Comparison of ENCODE assay signal across 18 cellular contexts in the genomic region with DNA sequence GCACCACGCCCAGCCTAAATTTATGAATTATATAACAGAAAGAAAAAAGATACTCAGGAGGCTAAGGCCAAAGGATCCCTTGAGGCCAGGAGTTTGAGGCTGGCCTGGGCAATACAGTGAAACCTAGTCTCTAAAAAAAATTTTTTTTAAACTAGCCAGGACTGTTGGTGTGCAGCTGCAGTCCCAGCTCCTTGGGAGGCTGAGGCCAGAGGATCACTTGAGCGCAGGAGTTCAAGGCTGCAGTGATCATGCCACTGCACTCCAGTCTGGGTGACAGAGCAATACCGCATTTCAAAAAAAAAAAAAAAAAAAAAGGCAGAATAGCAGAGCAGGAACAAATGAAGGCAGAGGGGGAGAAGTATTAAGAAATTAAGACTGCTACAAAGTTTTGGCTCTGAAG. TPM values are rescaled to one million over a fixed set of nuclear protein-coding genes. Genes with fewer than 3 reads are reported as not detected.
DNase-seq lines count a peak whose midpoint lies in the region; ATAC-seq, FAIRE-seq and TF ChIP-seq lines count a peak whose summit lies in the region.
"Had no signal": no experiment of that assay in that cellular context is flagged by ENCODE, and none has a peak within 500 bp of the region (broad histone marks: within the 10 kb centered on the region; RNA-seq: fewer than 3 reads in every experiment).

No MANE protein-coding gene starts in this region.

- intact Hi-C loops in HepG2 (cut with micrococcal nuclease; ENCODE audit: unreplicated experiment): loop anchor here (5.0 to 10.0 kb wide), 5 partner anchors 98 to 515 kb away; a partner anchor contains a TSS
- intact Hi-C loops in right lobe of liver (cut with DNase I): no loop called here
- intact Hi-C loops in lower lobe of right lung (cut with DNase I): no loop called here

- no peak overlapping the region for H2AFZ ChIP-seq in HepG2 (ENCODE audit: low read length)

- TF ChIP-seq POLR2A in HepG2 (IDR thresholded peaks at IDR 0.05; ENCODE audit: insufficient read depth in 1 of 2, low read depth in 2 of 2, low read length in 2 of 2) (no peak), right lobe of liver (IDR thresholded peaks at IDR 0.05) (no peak)

- no peak for FAIRE-seq in HepG2 (lab: Jason Lieb, UNC)
- FAIRE-seq: GM18507, RCC 7860 had no signal

- no peak for ATAC-seq in HepG2
- no peak for ATAC-seq in right lobe of liver
- no peak for ATAC-seq in lower lobe of right lung

- CTCF ChIA-PET in HepG2 (lab: Yijun Ruan, JAX; ENCODE audit: low intra/inter-chr PET ratio, low total read pairs): no interaction called here

- H3K4me3 ChIP-seq in HepG2 (replicated peaks in 1 of 3; ENCODE audit: insufficient read depth in 1 of 3, low read depth in 2 of 3, low read length in 3 of 3) (no peak overlapping the region), right lobe of liver (no peak overlapping the region), thymus (ENCODE audit: low read length) (no peak overlapping the region), lower lobe of right lung (no peak overlapping the region)

- peak overlapping the region in 2 of 5 donors; percentile 55 for H3K4me3 Mint-ChIP-seq in immature natural killer cell

- no peak for TF ChIP-seq RAD21 in HepG2 (CRISPR knock-in tag; IDR thresholded peaks at IDR 0.05)

- TF ChIP-seq EP300 in HepG2 (IDR thresholded peaks at IDR 0.05; ENCODE audit: low read depth in 2 of 2, low read length in 2 of 2) (no peak), HepG2 (CRISPR knock-in tag; IDR thresholded peaks at IDR 0.05; ENCODE audit: borderline replicate concordance) (no peak)

- H3K27me3 ChIP-seq in HepG2 (ENCODE audit: control insufficient read depth in 1 of 2, insufficient read depth in 2 of 2, low read length in 2 of 2) (no peaks in the 10 kb centered on the region; a peak in 2 of 5 replicates), right lobe of liver (no peaks in the 10 kb centered on the region), thymus (ENCODE audit: control insufficient read depth, insufficient read depth) (no peaks in the 10 kb centered on the region), lower lobe of right lung (ENCODE audit: low read depth) (no peaks in the 10 kb centered on the region)
- H3K27me3 ChIP-seq: BE2C had no signal

- no peak overlapping the region for H3K9ac ChIP-seq in HepG2 (ENCODE audit: insufficient read depth, low read depth, low read length)

- peak overlapping the region in 4 of 6 donors; percentile 50 to 98 (median 82) for H3K27ac Mint-ChIP-seq in immature natural killer cell

- H3K4me1 ChIP-seq in HepG2 (ENCODE audit: insufficient read depth, low read length): peaks cover 28% of the 10 kb centered on the region
- H3K4me1 ChIP-seq in right lobe of liver: peaks cover 0 to 31% (median 8%) of the 10 kb centered on the region in 4 donors
- H3K4me1 ChIP-seq in thymus (ENCODE audit: control insufficient read depth, insufficient read depth, low read length): peaks cover 50% of the 10 kb centered on the region
- peaks cover 40% of the 10 kb centered on the region for H3K4me1 ChIP-seq in lower lobe of right lung

- H3K27ac ChIP-seq in HepG2 (ENCODE audit: extremely low read length, insufficient read depth, low read length) (peak overlapping the region; percentile 96), right lobe of liver (no peak overlapping the region), KOPT-K1 (ENCODE audit: low read depth, low read length, poor library complexity, severe bottlenecking) (peak overlapping the region; percentile 99), thymus (ENCODE audit: low read depth) (peak overlapping the region; percentile 25), lower lobe of right lung (no peak overlapping the region)

- WGBS in HepG2 (ENCODE audit: low lambda C conversion rate): 86% methylated on average over 3 of the region's 3 CpGs
- WGBS in right lobe of liver (ENCODE audit: insufficient coverage, low coverage, low lambda C conversion rate, missing lambda C conversion rate): 100% methylated on average over 1 of the region's 3 CpGs
- WGBS in thymus: 89% methylated on average over 3 of the region's 3 CpGs

- peaks cover 0 to 5% of the 10 kb centered on the region in 2 experiments; a peak in 1 of 5 replicates for H3K36me3 ChIP-seq in HepG2 (replicated peaks in 1 of 2; ENCODE audit: control insufficient read depth in 1 of 2, insufficient read depth in 2 of 2, low read length in 2 of 2)
- no peaks in the 10 kb centered on the region for H3K36me3 ChIP-seq in right lobe of liver
- 0 out of 2 replicates have a peak, but pooled peaks cover 4% of the 10 kb centered on the region for H3K36me3 ChIP-seq in KOPT-K1 (ENCODE audit: insufficient read depth, low read length)
- H3K36me3 ChIP-seq in thymus (ENCODE audit: control insufficient read depth, insufficient read depth): no peaks in the 10 kb centered on the region
- H3K36me3 ChIP-seq in lower lobe of right lung: peaks cover 6% of the 10 kb centered on the region

- POLR2A ChIA-PET in HepG2 (lab: Yijun Ruan, JAX): interaction anchor here (0.6 to 3.7 kb wide), 3 partner anchors 64 to 112 kb away, joined by 3 to 287 read pairs (median 29); a partner anchor contains a TSS

- DNase-seq in HepG2 (ENCODE audit: low spot score): no peak
- DNase-seq in right lobe of liver: no peak
- no peak for DNase-seq in immature natural killer cell
- no peak for DNase-seq in NCI-H2081 treated with DMSO at 0.1 percent for 48 hours (lab: John Stamatoyannopoulos, UW)
- no peak for DNase-seq in lower lobe of right lung
- DNase-seq: BE2C, DMS153, H7, KG1, MM.1S, NCI-H1417, NCI-H2029 treated with DMSO at 0.1 percent for 48 hours, NCI-H510A treated with DMSO at 0.1 percent for 48 hours, SHP77 had no signal

- TF ChIP-seq CTCF in HepG2 (CRISPR knock-in tag; IDR thresholded peaks at IDR 0.05): no peak
- TF ChIP-seq CTCF in right lobe of liver (IDR thresholded peaks at IDR 0.05): no peak
- TF ChIP-seq CTCF in lower lobe of right lung (IDR thresholded peaks at IDR 0.05): no peak

- H3K9me3 Mint-ChIP-seq in immature natural killer cell: no peaks in the 10 kb centered on the region

- H3K79me2 ChIP-seq in HepG2 (ENCODE audit: insufficient read depth, low read length): peaks cover 25% of the 10 kb centered on the region

- H3K36me3 Mint-ChIP-seq in immature natural killer cell: peaks cover 0 to 4% (median 0%) of the 10 kb centered on the region in 3 donors

- H3K27me3 Mint-ChIP-seq in immature natural killer cell (ENCODE audit: low read depth in 3 of 3): peaks cover 6 to 23% (median 13%) of the 10 kb centered on the region in 3 donors

- H3K9me3 ChIP-seq in HepG2 (ENCODE audit: low read length) (no peaks in the 10 kb centered on the region), right lobe of liver (no peaks in the 10 kb centered on the region), KOPT-K1 (ENCODE audit: insufficient read depth, low read length, poor library complexity, severe bottlenecking) (no peaks in the 10 kb centered on the region), thymus (ENCODE audit: control insufficient read depth) (no peaks in the 10 kb centered on the region), lower lobe of right lung (no peaks in the 10 kb centered on the region)
- H3K9me3 ChIP-seq: BE2C had no signal

- no peak overlapping the region for H3K4me2 ChIP-seq in HepG2 (ENCODE audit: low read depth, low read length)

- in situ Hi-C loops in HepG2 (cut with HindIII; ENCODE audit: extremely low pct_ligation_motif_present, low pct_unique_long_range_greater_than_20kb): loop anchor here (5.0 kb wide), 1 partner anchor 118 kb away; no protein-coding TSS in a partner anchor

- H4K20me1 ChIP-seq in HepG2 (ENCODE audit: insufficient read depth, low read length): peaks cover 19% of the 10 kb centered on the region

- H3K4me1 Mint-ChIP-seq in immature natural killer cell: peaks cover 68 to 74% of the 10 kb centered on the region in 2 donors

- no TSS peak for BruUV-seq in HepG2 (replicated peaks; lab: Mats Ljungman, UMichigan)

TF ChIP-seq in HepG2, 621 proteins besides CTCF, POLR2A, EP300 and RAD21 (continues in another document):
- TF ChIP-seq ZFP36 (IDR thresholded peaks at IDR 0.05; ENCODE audit: borderline replicate concordance, low read depth, low read length, partially characterized antibody) (no peak), NONO (IDR thresholded peaks at IDR 0.05) (no peak), NONO (CRISPR knock-in tag; conservative IDR thresholded peaks at IDR 0.05) (no peak)

RNA-seq across cellular contexts. Expression of a gene that starts 2.6 kb away (rescaled TPM):
- total RNA-seq in HepG2 (2016; rRNA removed; fragmentation: Illumina TruSeq; extraction: Trizol) (1,109 and 1,579 TPM in 2 replicates), right lobe of liver (100 to 1,000 TPM in 1 of 6 experiments, 10 to 100 TPM in 5; 66.9 to 122 (median 81.1) TPM), lower lobe of right lung (159 TPM)
- total RNA-seq in HepG2 (2016; cell fraction: cytosol; rRNA removed; fragmentation: Illumina TruSeq; extraction: Trizol; ENCODE audit: low read depth): 1,013 and 1,135 TPM in 2 replicates
- total RNA-seq in HepG2 (2016; cell fraction: insoluble cytoplasmic fraction; rRNA removed; fragmentation: Illumina TruSeq; extraction: Trizol): 1,109 and 1,642 TPM in 2 replicates
- total RNA-seq in HepG2 (2016; cell fraction: membrane; rRNA removed; fragmentation: Illumina TruSeq; extraction: Trizol): 682 and 685 TPM in 2 replicates
- total RNA-seq in HepG2 (2016; cell fraction: nucleus; rRNA removed; fragmentation: Illumina TruSeq; extraction: Trizol): 388 and 421 TPM in 2 replicates
- polyA plus RNA-seq in HepG2 (2011; rRNA removed) (399 and 525 TPM in 2 replicates), immature natural killer cell (100 to 1,000 TPM; 402 to 658 (median 537) TPM), thymus (206 TPM)
- 367 and 461 TPM in 2 replicates for polyA plus RNA-seq in HepG2 (2011; cell fraction: cytosol; rRNA removed)
- polyA plus RNA-seq in HepG2 (2011; cell fraction: nucleus; rRNA removed): 108 and 120 TPM in 2 replicates
- polyA plus RNA-seq in HepG2 (2012): 473 and 515 TPM in 2 replicates
- 709 and 762 TPM in 2 replicates for polyA plus RNA-seq in HepG2 (2016; cell fraction: cytosol; fragmentation: Illumina TruSeq; extraction: Trizol; ENCODE audit: low read depth)
- polyA plus RNA-seq in HepG2 (2016; cell fraction: insoluble cytoplasmic fraction; fragmentation: Illumina TruSeq; extraction: Trizol; ENCODE audit: low read depth): 1,270 and 1,369 TPM in 2 replicates
- polyA plus RNA-seq in HepG2 (2016; cell fraction: membrane; fragmentation: Illumina TruSeq; extraction: Trizol; ENCODE audit: low read depth): 468 and 473 TPM in 2 replicates
- polyA plus RNA-seq in HepG2 (2016; cell fraction: nucleus; fragmentation: Illumina TruSeq; extraction: Trizol; ENCODE audit: insufficient read depth, low read depth): 530 and 538 TPM in 2 replicates
- polyA minus RNA-seq in HepG2 (2011; rRNA and poly(A)+ RNA removed; ENCODE audit: low replicate concordance): 141 and 189 TPM in 2 replicates
- polyA minus RNA-seq in HepG2 (2011; cell fraction: cytosol; rRNA and poly(A)+ RNA removed): 181 and 205 TPM in 2 replicates
- polyA minus RNA-seq in HepG2 (2011; cell fraction: nucleus; rRNA and poly(A)+ RNA removed): 139 and 166 TPM in 2 replicates

Comparison
In these comparisons a context has a peak if more than half of its experiments do, and no peak if none do; other contexts are left out.
1. H3K27ac ChIP-seq: peak in HepG2 (single experiment), KOPT-K1 (single experiment) and thymus (single experiment); none in right lobe of liver (0 of 3) and lower lobe of right lung (single experiment).